ENCODE assay signal across 13 cellular contexts in genomic region chr3:129616713-129617112, GRCh38. TPM values are rescaled to one million over a fixed set of nuclear protein-coding genes. Genes with fewer than 3 reads are reported as not detected.
DNase-seq lines count a peak whose midpoint lies in the region; ATAC-seq, FAIRE-seq and TF ChIP-seq lines count a peak whose summit lies in the region.
"Had no signal": no experiment of that assay in that cellular context is flagged by ENCODE, and none has a peak within 500 bp of the region (broad histone marks: within the 10 kb centered on the region; RNA-seq: fewer than 3 reads in every experiment).

No MANE protein-coding gene starts in this region.

- H3K4me1 Mint-ChIP-seq in astrocyte (ENCODE audit: low read depth, unreplicated experiment): peaks cover 22% of the 10 kb centered on the region
- no peaks in the 10 kb centered on the region for H3K4me1 Mint-ChIP-seq in activated T-helper 1 cell treated with anti-CD3 and anti-CD28 coated beads, Interleukin-12 subunit alpha, Interleukin-12 subunit beta, Interleukin-2, Interleukin-4 antibody, amounts not matched to agents 30 ng/mL and 10 ng/mL and 1 ng/mL, durations not matched to agents 14 hours and 24 hours and 36 hours (ENCODE audit: low read depth)

- H3K27ac Mint-ChIP-seq in astrocyte (ENCODE audit: unreplicated experiment): peak overlapping the region; percentile 37
- no peak overlapping the region for H3K27ac Mint-ChIP-seq in activated T-helper 1 cell treated with anti-CD3 and anti-CD28 coated beads, Interleukin-12 subunit alpha, Interleukin-12 subunit beta, Interleukin-2, Interleukin-4 antibody, amounts not matched to agents 30 ng/mL and 10 ng/mL and 1 ng/mL, durations not matched to agents 14 hours and 24 hours and 36 hours

- FAIRE-seq in astrocyte (lab: Jason Lieb, UNC): peak; percentile 76
- FAIRE-seq: G401.6 had no signal

- no peaks in the 10 kb centered on the region for H3K79me2 ChIP-seq in astrocyte (ENCODE audit: insufficient read depth, low read length)

- H3K4me1 ChIP-seq in astrocyte (ENCODE audit: insufficient read depth, low read length): peaks cover 27% of the 10 kb centered on the region
- H3K4me1 ChIP-seq in right atrium auricular region: peaks cover 0 to 86% of the 10 kb centered on the region in 2 donors
- H3K4me1 ChIP-seq in stomach: peaks cover 27 to 72% (median 45%) of the 10 kb centered on the region in 4 donors

- no peaks in the 10 kb centered on the region for H4K20me1 ChIP-seq in astrocyte (ENCODE audit: insufficient read depth, low read length)

- peak; percentile 62 for DNase-seq in GM20000 (ENCODE audit: low spot score)
- peak; percentile 41 for DNase-seq in astrocyte (ENCODE audit: low read depth)
- no peak for DNase-seq in right atrium auricular region (ENCODE audit: low spot score)
- DNase-seq in stomach: no peak
- no peak for DNase-seq in activated T-helper 1 cell treated with anti-CD3 and anti-CD28 coated beads, Interleukin-12 subunit alpha, Interleukin-12 subunit beta, Interleukin-2, Interleukin-4 antibody, amounts not matched to agents 30 ng/mL and 10 ng/mL and 1 ng/mL, durations not matched to agents 14 hours and 24 hours and 36 hours (ENCODE audit: low spot score)
- no peak for DNase-seq in NCI-H82 treated with DMSO at 0.1 percent for 48 hours (lab: John Stamatoyannopoulos, UW; ENCODE audit: unreplicated experiment)
- DNase-seq: central memory CD4-positive, alpha-beta T cell; NCI-H1436 treated with DMSO at 0.1 percent for 48 hours; RPMI8226; stimulated activated CD8-positive, alpha-beta memory T cell treated with anti-CD3 and anti-CD28 coated beads, Interleukin-4, amount 100 ng/mL, for 48 hours had no signal

- TF ChIP-seq CTCF in GM20000 (IDR thresholded peaks at IDR 0.05; ENCODE audit: extremely low read depth, missing control alignments): no peak
- TF ChIP-seq CTCF in astrocyte (IDR thresholded peaks at IDR 0.05; ENCODE audit: insufficient read depth, low read depth, low read length): no peak
- TF ChIP-seq CTCF in right atrium auricular region (IDR thresholded peaks at IDR 0.05): no peak
- no peak for TF ChIP-seq CTCF in stomach (IDR thresholded peaks at IDR 0.05)

- H3K9me3 ChIP-seq in astrocyte (ENCODE audit: insufficient read depth, low read depth, low read length) (no peaks in the 10 kb centered on the region), right atrium auricular region (no peaks in the 10 kb centered on the region), stomach (no peaks in the 10 kb centered on the region)

- WGBS in stomach, 5 donors: 52 to 74% (median 64%) methylated on average over 5 of the region's 5 CpGs

- H3K4me2 ChIP-seq in astrocyte (ENCODE audit: low read length): no peak overlapping the region

- H3K9me3 Mint-ChIP-seq in astrocyte (ENCODE audit: unreplicated experiment): no peaks in the 10 kb centered on the region
- no peaks in the 10 kb centered on the region for H3K9me3 Mint-ChIP-seq in activated T-helper 1 cell treated with anti-CD3 and anti-CD28 coated beads, Interleukin-12 subunit alpha, Interleukin-12 subunit beta, Interleukin-2, Interleukin-4 antibody, amounts not matched to agents 30 ng/mL and 10 ng/mL and 1 ng/mL, durations not matched to agents 14 hours and 24 hours and 36 hours

- no peak for ATAC-seq in GM19455 (IDR thresholded peaks at IDR 0.05; ENCODE audit: unreplicated experiment)
- ATAC-seq in GM18498 (IDR thresholded peaks at IDR 0.05; ENCODE audit: unreplicated experiment): no peak

- H3K36me3 ChIP-seq in astrocyte (ENCODE audit: insufficient read depth, low read length): no peaks in the 10 kb centered on the region
- H3K36me3 ChIP-seq in right atrium auricular region: no peaks in the 10 kb centered on the region
- no peaks in the 10 kb centered on the region for H3K36me3 ChIP-seq in stomach

- intact Hi-C loops in stomach (cut with DNase I; ENCODE audit: low total_unique reads): no loop called here
- intact Hi-C loops in activated T-helper 1 cell treated with anti-CD3 and anti-CD28 coated beads, Interleukin-12 subunit alpha, Interleukin-12 subunit beta, Interleukin-2, Interleukin-4 antibody, amounts not matched to agents 30 ng/mL and 10 ng/mL and 1 ng/mL, durations not matched to agents 14 hours and 24 hours and 36 hours (cut with micrococcal nuclease): no loop called here

- H3K36me3 Mint-ChIP-seq in astrocyte (ENCODE audit: low read depth, unreplicated experiment): no peaks in the 10 kb centered on the region
- H3K36me3 Mint-ChIP-seq in activated T-helper 1 cell treated with anti-CD3 and anti-CD28 coated beads, Interleukin-12 subunit alpha, Interleukin-12 subunit beta, Interleukin-2, Interleukin-4 antibody, amounts not matched to agents 30 ng/mL and 10 ng/mL and 1 ng/mL, durations not matched to agents 14 hours and 24 hours and 36 hours (ENCODE audit: low read depth): no peaks in the 10 kb centered on the region

- no peak for TF ChIP-seq EP300 in stomach (IDR thresholded peaks at IDR 0.05)

- no peak overlapping the region for H3K27ac ChIP-seq in astrocyte (ENCODE audit: low read depth, low read length)
- peak overlapping the region; percentile 63 to 76 for H3K27ac ChIP-seq in right atrium auricular region
- peak overlapping the region; percentile 1 to 82 (median 58) for H3K27ac ChIP-seq in stomach

- no peak overlapping the region for H3K4me3 ChIP-seq in astrocyte (ENCODE audit: insufficient read depth, low read depth, low read length)
- no peak overlapping the region for H3K4me3 ChIP-seq in right atrium auricular region
- H3K4me3 ChIP-seq in stomach: no peak overlapping the region

- H3K4me3 Mint-ChIP-seq in astrocyte (ENCODE audit: unreplicated experiment): no peak overlapping the region
- no peak overlapping the region for H3K4me3 Mint-ChIP-seq in activated T-helper 1 cell treated with anti-CD3 and anti-CD28 coated beads, Interleukin-12 subunit alpha, Interleukin-12 subunit beta, Interleukin-2, Interleukin-4 antibody, amounts not matched to agents 30 ng/mL and 10 ng/mL and 1 ng/mL, durations not matched to agents 14 hours and 24 hours and 36 hours

- no peak overlapping the region for H3K9ac ChIP-seq in astrocyte (ENCODE audit: low read length)

- no peaks in the 10 kb centered on the region for H3K27me3 Mint-ChIP-seq in astrocyte (ENCODE audit: low read depth, unreplicated experiment)
- H3K27me3 Mint-ChIP-seq in activated T-helper 1 cell treated with anti-CD3 and anti-CD28 coated beads, Interleukin-12 subunit alpha, Interleukin-12 subunit beta, Interleukin-2, Interleukin-4 antibody, amounts not matched to agents 30 ng/mL and 10 ng/mL and 1 ng/mL, durations not matched to agents 14 hours and 24 hours and 36 hours (ENCODE audit: insufficient read depth): no peaks in the 10 kb centered on the region

- H3K27me3 ChIP-seq in astrocyte (ENCODE audit: insufficient read depth, low read length): no peaks in the 10 kb centered on the region
- no peaks in the 10 kb centered on the region for H3K27me3 ChIP-seq in right atrium auricular region
- no peaks in the 10 kb centered on the region for H3K27me3 ChIP-seq in stomach

- TF ChIP-seq POLR2A in stomach (IDR thresholded peaks at IDR 0.05): no peak

- H2AFZ ChIP-seq in astrocyte (ENCODE audit: low read depth, low read length): no peak overlapping the region

RNA-seq across cellular contexts. Expression of gene PLXND1, which starts 10.2 kb away (rescaled TPM):
- total RNA-seq in astrocyte (184 and 188 TPM in 2 replicates), right atrium auricular region (10 to 100 TPM; 44.5 to 93.1 TPM), stomach (100 to 1,000 TPM in 2 of 5 donors, 10 to 100 TPM in 3; 53.1 to 251 (median 65.2) TPM)
- 10 to 100 TPM; 22.6 to 44.7 (median 32.0) TPM for polyA plus RNA-seq in stomach
- 1.3 and 1.7 TPM in 2 replicates for total RNA-seq in activated T-helper 1 cell treated with anti-CD3 and anti-CD28 coated beads, Interleukin-12 subunit alpha, Interleukin-12 subunit beta, Interleukin-2, Interleukin-4 antibody, amounts not matched to agents 30 ng/mL and 10 ng/mL and 1 ng/mL, durations not matched to agents 14 hours and 24 hours and 36 hours

Comparison
In these comparisons a context has a peak if more than half of its experiments do, and no peak if none do; other contexts are left out.
1. DNase-seq: peak in GM20000 (single experiment) and astrocyte (single experiment); none in right atrium auricular region (single experiment), stomach (single experiment), activated T-helper 1 cell treated with anti-CD3 and anti-CD28 coated beads, Interleukin-12 subunit alpha, Interleukin-12 subunit beta, Interleukin-2, Interleukin-4 antibody, amounts not matched to agents 30 ng/mL and 10 ng/mL and 1 ng/mL, durations not matched to agents 14 hours and 24 hours and 36 hours (single experiment) and NCI-H82 treated with DMSO at 0.1 percent for 48 hours (single experiment).
2. RNA of gene PLXND1, which starts 10.2 kb away (total RNA-seq): 184 to 188 TPM in astrocyte, 44.5 to 93.1 TPM in right atrium auricular region and 53.1 to 251 TPM in stomach; 1.3 to 1.7 TPM in activated T-helper 1 cell treated with anti-CD3 and anti-CD28 coated beads, Interleukin-12 subunit alpha, Interleukin-12 subunit beta, Interleukin-2, Interleukin-4 antibody, amounts not matched to agents 30 ng/mL and 10 ng/mL and 1 ng/mL, durations not matched to agents 14 hours and 24 hours and 36 hours; every median in the first group is over 10 times any median in the second.